In the genomic region with DNA sequence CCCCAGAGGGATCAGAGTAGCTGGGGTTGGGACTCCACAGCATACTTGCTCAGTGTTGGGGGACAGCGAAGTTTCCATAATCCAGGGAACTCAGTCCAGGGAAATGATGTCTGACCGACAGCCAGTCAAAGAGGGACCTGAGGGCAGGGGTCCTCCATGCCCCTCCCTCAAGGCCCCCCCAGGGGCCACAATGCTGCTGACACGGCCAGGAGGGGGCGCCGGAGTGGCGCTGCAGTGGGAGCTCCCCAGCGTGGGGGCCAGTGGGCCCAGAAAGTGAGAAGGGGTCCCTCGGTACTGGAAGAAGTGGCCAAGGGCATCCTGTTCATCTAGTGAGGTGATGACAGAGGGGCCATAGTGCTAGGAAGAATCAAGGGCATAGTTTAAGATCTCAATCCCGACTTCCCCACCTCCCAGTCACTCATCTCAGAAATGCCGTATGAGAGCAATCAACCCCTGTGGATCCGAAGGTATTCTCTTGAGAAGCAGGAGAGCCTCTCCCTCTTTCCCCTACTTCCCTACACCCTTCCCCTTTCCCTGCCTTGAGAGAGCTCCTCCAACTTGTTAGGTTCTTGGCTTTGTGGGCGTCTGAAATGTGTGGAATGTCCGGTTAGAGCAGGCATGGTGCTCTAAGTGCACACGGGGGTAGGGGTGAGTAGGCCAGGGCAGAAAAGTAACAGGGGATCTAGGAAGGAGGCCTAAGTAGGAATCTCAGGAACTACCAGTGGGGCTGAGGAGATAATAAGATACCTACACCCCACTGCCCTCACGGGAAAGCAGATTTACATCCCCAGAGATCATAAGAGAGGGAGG, we compare ENCODE assay signal across 9 cellular contexts. TPM values are rescaled to one million over a fixed set of nuclear protein-coding genes. Genes with fewer than 3 reads are reported as not detected.
DNase-seq lines count a peak whose midpoint lies in the region; ATAC-seq lines count a peak whose summit lies in the region.
"Had no signal": no experiment of that assay in that cellular context is flagged by ENCODE, and none has a peak within 500 bp of the region (broad histone marks: within the 10 kb centered on the region; RNA-seq: fewer than 3 reads in every experiment).

No MANE protein-coding gene starts in this region.

- no peak overlapping the region for H2BK12ac ChIP-seq in neuronal stem cell (ENCODE audit: low read length)

- no peak overlapping the region for H2BK15ac ChIP-seq in neuronal stem cell (ENCODE audit: low read length)

- H3K18ac ChIP-seq in neuronal stem cell (ENCODE audit: low read length) = no peak overlapping the region

- H2BK5ac ChIP-seq in neuronal stem cell (ENCODE audit: low read length) = no peak overlapping the region

- no peaks in the 10 kb centered on the region for H3K27me3 ChIP-seq in neuronal stem cell (ENCODE audit: control insufficient read depth in 3 of 3, insufficient read depth in 3 of 3, low read depth in 1 of 3, low read length in 3 of 3)

- H3K9ac ChIP-seq in neuronal stem cell (ENCODE audit: low read depth, low read length, poor library complexity) = no peak overlapping the region

- no peak for ATAC-seq in activated T-helper 17 cell treated with anti-CD3 and anti-CD28 coated beads, Interleukin-2, amount 50 U/mL, for 72 hours (replicated peaks)
- ATAC-seq in GM21447 (IDR thresholded peaks at IDR 0.05; ENCODE audit: unreplicated experiment) (no peak), HG03354 (IDR thresholded peaks at IDR 0.05; ENCODE audit: poor library complexity, severe bottlenecking, unreplicated experiment) (no peak), GM18873 (IDR thresholded peaks at IDR 0.05; ENCODE audit: low FRiP score, unreplicated experiment) (no peak)

- no peak overlapping the region for H3K14ac ChIP-seq in neuronal stem cell (ENCODE audit: low read length)

- H2BK120ac ChIP-seq in neuronal stem cell (ENCODE audit: low read depth, low read length) = no peak overlapping the region

- no peak overlapping the region for H3K4me2 ChIP-seq in neuronal stem cell (ENCODE audit: insufficient read depth, low read length, poor library complexity, severe bottlenecking)

- no peak overlapping the region for H3K27ac ChIP-seq in neuronal stem cell (replicated peaks; ENCODE audit: low read length)

- peaks cover 42 to 65% of the 10 kb centered on the region in 2 donors for H3K36me3 ChIP-seq in neuronal stem cell (replicated peaks in 1 of 2; ENCODE audit: control insufficient read depth in 2 of 2, insufficient read depth in 2 of 2, low read length in 2 of 2)

- WGBS in neuronal stem cell (ENCODE audit: extremely low coverage in 2 of 2, insufficient read length in 2 of 2, insufficient replicate concordance in 1 of 2), 2 donors = no CpG with 5 or more reads among the region's 15 CpGs

- H3K27ac Mint-ChIP-seq in activated T-helper 17 cell treated with anti-CD3 and anti-CD28 coated beads, Interleukin-2, amount 50 U/mL, for 72 hours = peak overlapping the region; percentile 31

- DNase-seq in AG20443 (ENCODE audit: low spot score) = peak; percentile 69
- DNase-seq in HCEC 1CT = peak; percentile 68
- DNase-seq in kidney tubule cell (ENCODE audit: low spot score) = peak; percentile 59
- no peak for DNase-seq in neuronal stem cell (ENCODE audit: low spot score)
- DNase-seq: cortex of kidney had no signal

- H3K4me1 Mint-ChIP-seq in activated T-helper 17 cell treated with anti-CD3 and anti-CD28 coated beads, Interleukin-2, amount 50 U/mL, for 72 hours = peaks cover 4% of the 10 kb centered on the region

- H3K9me3 Mint-ChIP-seq in activated T-helper 17 cell treated with anti-CD3 and anti-CD28 coated beads, Interleukin-2, amount 50 U/mL, for 72 hours = no peaks in the 10 kb centered on the region

- no peak overlapping the region for H3K4me3 Mint-ChIP-seq in activated T-helper 17 cell treated with anti-CD3 and anti-CD28 coated beads, Interleukin-2, amount 50 U/mL, for 72 hours

- H3K36me3 Mint-ChIP-seq in activated T-helper 17 cell treated with anti-CD3 and anti-CD28 coated beads, Interleukin-2, amount 50 U/mL, for 72 hours (ENCODE audit: low read depth) = peaks cover 44% of the 10 kb centered on the region

- H3K23ac ChIP-seq in neuronal stem cell (ENCODE audit: low read depth, low read length, poor library complexity) = no peak overlapping the region

- peaks cover 0 to 2% of the 10 kb centered on the region in 2 donors for H3K9me3 ChIP-seq in neuronal stem cell (replicated peaks in 1 of 2; ENCODE audit: control insufficient read depth in 2 of 2, insufficient read depth in 1 of 2, low read depth in 1 of 2, low read length in 2 of 2)

- no peaks in the 10 kb centered on the region for H3K27me3 Mint-ChIP-seq in activated T-helper 17 cell treated with anti-CD3 and anti-CD28 coated beads, Interleukin-2, amount 50 U/mL, for 72 hours

- no peak overlapping the region for H2AK5ac ChIP-seq in neuronal stem cell (ENCODE audit: low read depth, low read length)

- no peak overlapping the region for H3K4me3 ChIP-seq in neuronal stem cell (ENCODE audit: low read length in 2 of 2)

- H4K8ac ChIP-seq in neuronal stem cell (ENCODE audit: low read depth, low read length) = no peak overlapping the region

- H4K91ac ChIP-seq in neuronal stem cell (ENCODE audit: low read depth, low read length, poor library complexity) = no peak overlapping the region

- H3K79me1 ChIP-seq in neuronal stem cell (ENCODE audit: low read depth, low read length) = no peaks in the 10 kb centered on the region

- no peak overlapping the region for H2AFZ ChIP-seq in neuronal stem cell (ENCODE audit: low read length)

- H3K4me1 ChIP-seq in neuronal stem cell (ENCODE audit: control insufficient read depth in 2 of 2, insufficient read depth in 1 of 2, low read depth in 1 of 2, low read length in 2 of 2) = peaks cover 0 to 4% of the 10 kb centered on the region in 2 donors

- no peak overlapping the region for H3K4ac ChIP-seq in neuronal stem cell (ENCODE audit: low read length)

RNA-seq across cellular contexts. Expression of a gene that starts 4.1 kb away (rescaled TPM):
- total RNA-seq in activated T-helper 17 cell treated with anti-CD3 and anti-CD28 coated beads, Interleukin-2, amount 50 U/mL, for 72 hours = 1 to 10 TPM; 2.3 to 2.7 TPM
- polyA plus RNA-seq in neuronal stem cell (2013, experiment 1 of 2) = 3.9 TPM
- polyA plus RNA-seq in neuronal stem cell (2013, experiment 2 of 2) = 3.9 TPM

RNA-seq across cellular contexts. Expression of a gene that starts 9.3 kb away (rescaled TPM):
- 10 to 100 TPM; 16.3 to 24.6 TPM for total RNA-seq in activated T-helper 17 cell treated with anti-CD3 and anti-CD28 coated beads, Interleukin-2, amount 50 U/mL, for 72 hours
- 56.5 TPM for polyA plus RNA-seq in neuronal stem cell (2013, experiment 1 of 2)
- polyA plus RNA-seq in neuronal stem cell (2013, experiment 2 of 2) = 54.9 TPM

RNA-seq across cellular contexts. Expression of a gene that starts 25.6 kb away (rescaled TPM):
- total RNA-seq in activated T-helper 17 cell treated with anti-CD3 and anti-CD28 coated beads, Interleukin-2, amount 50 U/mL, for 72 hours = 10 to 100 TPM; 20.4 to 22.2 TPM
- polyA plus RNA-seq in neuronal stem cell (2013, experiment 1 of 2) = 12.8 TPM
- 12.3 TPM for polyA plus RNA-seq in neuronal stem cell (2013, experiment 2 of 2)

RNA-seq across cellular contexts. Expression of a gene that starts 25.7 kb away (rescaled TPM):
- total RNA-seq in activated T-helper 17 cell treated with anti-CD3 and anti-CD28 coated beads, Interleukin-2, amount 50 U/mL, for 72 hours = 1 to 10 TPM; 7.9 to 9.3 TPM
- polyA plus RNA-seq in neuronal stem cell (2013, experiment 1 of 2) = 7.6 TPM
- 7.9 TPM for polyA plus RNA-seq in neuronal stem cell (2013, experiment 2 of 2)

RNA-seq across cellular contexts. Expression of a gene that starts 36.1 kb away (rescaled TPM):
- under 1 TPM; 0.29 to 0.56 TPM for total RNA-seq in activated T-helper 17 cell treated with anti-CD3 and anti-CD28 coated beads, Interleukin-2, amount 50 U/mL, for 72 hours
- polyA plus RNA-seq in neuronal stem cell (2013, experiment 1 of 2) = 2.1 TPM
- polyA plus RNA-seq in neuronal stem cell (2013, experiment 2 of 2) = 2.2 TPM
